ENCODE assay signal across 1 cellular context in genomic region chr5:158921441-158922262, GRCh38.
TF ChIP-seq lines count a peak whose summit lies in the region.

No MANE protein-coding gene starts in this region.

TF ChIP-seq in GM12878, 131 proteins besides CTCF, POLR2A, EP300 and RAD21 (continued from another document and continues in another):
- TF ChIP-seq JUND (IDR thresholded peaks at IDR 0.05; ENCODE audit: low read depth, low read length) (peak; percentile 80; the same call in 1 of the 2 replicates), ZNF274 (IDR thresholded peaks at IDR 0.05; ENCODE audit: insufficient read depth, insufficient read length) (no peak), NFIC (IDR thresholded peaks at IDR 0.05; ENCODE audit: low read depth, low read length) (no peak), SIN3A (IDR thresholded peaks at IDR 0.05; ENCODE audit: low read depth, low read length) (no peak), PAX5 (IDR thresholded peaks at IDR 0.05; ENCODE audit: borderline replicate concordance, low read depth, low read length) (peak; percentile 38; the same call in 1 of the 2 replicates), RELA (IDR thresholded peaks at IDR 0.05; ENCODE audit: borderline replicate concordance, partially characterized antibody) (peak; percentile 50), ZNF24 (IDR thresholded peaks at IDR 0.05) (peak; percentile 71), SUZ12 (IDR thresholded peaks at IDR 0.05; ENCODE audit: unreplicated experiment) (no peak), MYC (IDR thresholded peaks at IDR 0.05; ENCODE audit: insufficient read depth, insufficient read length, insufficient replicate concordance, low read length, severe bottlenecking) (no peak), IKZF1 (conservative IDR thresholded peaks at IDR 0.05) (peak; percentile 92), TAF1 (IDR thresholded peaks at IDR 0.05; ENCODE audit: borderline replicate concordance, low read depth, low read length) (no peak), SREBF2 (IDR thresholded peaks at IDR 0.05; ENCODE audit: low read length) (no peak), GATAD2B (conservative IDR thresholded peaks at IDR 0.05; ENCODE audit: low read depth) (peak; percentile 62), EZH2 (IDR thresholded peaks at IDR 0.05; ENCODE audit: borderline replicate concordance, control insufficient read depth, low read depth, low read length) (no peak), ZZZ3 (IDR thresholded peaks at IDR 0.05; ENCODE audit: control insufficient read depth, insufficient read length, low read depth) (no peak), POLR2AphosphoS2 (IDR thresholded peaks at IDR 0.05; ENCODE audit: low read depth, low read length) (no peak), YY1 (IDR thresholded peaks at IDR 0.05; ENCODE audit: low read depth, low read length) (no peak), CREB1 (IDR thresholded peaks at IDR 0.05; ENCODE audit: low read depth) (no peak), EGR1 (IDR thresholded peaks at IDR 0.05; ENCODE audit: borderline replicate concordance in 1 of 2, low read depth in 2 of 2, low read length in 2 of 2) (no peak), ATF7 (IDR thresholded peaks at IDR 0.05; ENCODE audit: low read depth) (peak; percentile 90), TCF3 (IDR thresholded peaks at IDR 0.05; ENCODE audit: borderline replicate concordance, insufficient read depth, low read depth, low read length) (no peak), WRNIP1 (IDR thresholded peaks at IDR 0.05; ENCODE audit: borderline replicate concordance, low read depth, low read length) (no peak), POLR2AphosphoS5 (IDR thresholded peaks at IDR 0.05; ENCODE audit: low read length) (no peak), GABPA (IDR thresholded peaks at IDR 0.05; ENCODE audit: low read depth) (no peak), SP1 (IDR thresholded peaks at IDR 0.05; ENCODE audit: low read depth, low read length) (no peak), KDM1A (IDR thresholded peaks at IDR 0.05; ENCODE audit: borderline replicate concordance) (no peak), ZSCAN29 (IDR thresholded peaks at IDR 0.05) (no peak; the same call in 1 of the 2 replicates), ZNF217 (IDR thresholded peaks at IDR 0.05) (peak; percentile 14; the same call in 1 of the 2 replicates), E4F1 (IDR thresholded peaks at IDR 0.05; ENCODE audit: borderline replicate concordance, partially characterized antibody) (no peak), STAT1 (conservative IDR thresholded peaks at IDR 0.05) (no peak), ASH2L (IDR thresholded peaks at IDR 0.05; ENCODE audit: borderline replicate concordance, low read depth) (no peak), YBX1 (IDR thresholded peaks at IDR 0.05) (no peak), MAX (IDR thresholded peaks at IDR 0.05; ENCODE audit: low read depth, low read length) (no peak), FOS (IDR thresholded peaks at IDR 0.05; ENCODE audit: borderline replicate concordance, extremely low read depth, insufficient read length) (no peak), CBX3 (IDR thresholded peaks at IDR 0.05; ENCODE audit: borderline replicate concordance, low read depth) (no peak), ATF2 (IDR thresholded peaks at IDR 0.05; ENCODE audit: low read length) (no peak; the same call in 1 of the 2 replicates), MXI1 (IDR thresholded peaks at IDR 0.05; ENCODE audit: low read depth, low read length) (no peak), CHD2 (IDR thresholded peaks at IDR 0.05; ENCODE audit: borderline replicate concordance, low read depth, low read length) (peak; percentile 56; the same call in 1 of the 2 replicates), NRF1 (conservative IDR thresholded peaks at IDR 0.05; ENCODE audit: low read depth, low read length) (no peak), ELK1 (IDR thresholded peaks at IDR 0.05; ENCODE audit: low read depth, low read length) (no peak), RBBP5 (conservative IDR thresholded peaks at IDR 0.05) (no peak), ESRRA (IDR thresholded peaks at IDR 0.05; ENCODE audit: low read length) (peak; percentile 80; the same call in 1 of the 2 replicates), ZBTB11 (CRISPR knock-in tag; IDR thresholded peaks at IDR 0.05) (no peak), PML (IDR thresholded peaks at IDR 0.05; ENCODE audit: low read length) (no peak), ZNF622 (IDR thresholded peaks at IDR 0.05) (no peak), BHLHE40 (IDR thresholded peaks at IDR 0.05; ENCODE audit: borderline replicate concordance in 1 of 2, low read depth in 2 of 2, low read length in 1 of 2) (peak; percentile 73 to 86), CBX5 (IDR thresholded peaks at IDR 0.05; ENCODE audit: low read depth) (no peak), MYB (IDR thresholded peaks at IDR 0.05; ENCODE audit: borderline replicate concordance, low read depth, low read length) (peak; percentile 36; the same call in 1 of the 2 replicates), ETV6 (conservative IDR thresholded peaks at IDR 0.05 in 1 of 2, IDR thresholded peaks at IDR 0.05 in 1 of 2; ENCODE audit: borderline replicate concordance in 1 of 2, low read depth in 1 of 2) (no peak), SUPT20H (IDR thresholded peaks at IDR 0.05; ENCODE audit: borderline replicate concordance, control insufficient read depth, low read depth, low read length) (no peak), ZBED1 (IDR thresholded peaks at IDR 0.05; ENCODE audit: borderline replicate concordance) (no peak), BACH1 (IDR thresholded peaks at IDR 0.05; ENCODE audit: borderline replicate concordance) (peak; percentile 91; the same call in 1 of the 2 replicates), NBN (IDR thresholded peaks at IDR 0.05) (peak; percentile 77)
- TF ChIP-seq, protein P1, sequence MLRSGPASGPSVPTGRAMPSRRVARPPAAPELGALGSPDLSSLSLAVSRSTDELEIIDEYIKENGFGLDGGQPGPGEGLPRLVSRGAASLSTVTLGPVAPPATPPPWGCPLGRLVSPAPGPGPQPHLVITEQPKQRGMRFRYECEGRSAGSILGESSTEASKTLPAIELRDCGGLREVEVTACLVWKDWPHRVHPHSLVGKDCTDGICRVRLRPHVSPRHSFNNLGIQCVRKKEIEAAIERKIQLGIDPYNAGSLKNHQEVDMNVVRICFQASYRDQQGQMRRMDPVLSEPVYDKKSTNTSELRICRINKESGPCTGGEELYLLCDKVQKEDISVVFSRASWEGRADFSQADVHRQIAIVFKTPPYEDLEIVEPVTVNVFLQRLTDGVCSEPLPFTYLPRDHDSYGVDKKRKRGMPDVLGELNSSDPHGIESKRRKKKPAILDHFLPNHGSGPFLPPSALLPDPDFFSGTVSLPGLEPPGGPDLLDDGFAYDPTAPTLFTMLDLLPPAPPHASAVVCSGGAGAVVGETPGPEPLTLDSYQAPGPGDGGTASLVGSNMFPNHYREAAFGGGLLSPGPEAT (IDR thresholded peaks at IDR 0.05; ENCODE audit: low read depth), result peak; percentile 57; the same call in 1 of the 2 replicates
- TF ChIP-seq, protein P2, sequence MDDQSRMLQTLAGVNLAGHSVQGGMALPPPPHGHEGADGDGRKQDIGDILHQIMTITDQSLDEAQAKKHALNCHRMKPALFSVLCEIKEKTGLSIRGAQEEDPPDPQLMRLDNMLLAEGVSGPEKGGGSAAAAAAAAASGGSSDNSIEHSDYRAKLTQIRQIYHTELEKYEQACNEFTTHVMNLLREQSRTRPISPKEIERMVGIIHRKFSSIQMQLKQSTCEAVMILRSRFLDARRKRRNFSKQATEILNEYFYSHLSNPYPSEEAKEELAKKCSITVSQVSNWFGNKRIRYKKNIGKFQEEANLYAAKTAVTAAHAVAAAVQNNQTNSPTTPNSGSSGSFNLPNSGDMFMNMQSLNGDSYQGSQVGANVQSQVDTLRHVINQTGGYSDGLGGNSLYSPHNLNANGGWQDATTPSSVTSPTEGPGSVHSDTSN (IDR thresholded peaks at IDR 0.05; ENCODE audit: insufficient replicate concordance, low read depth, low read length), result no peak
- TF ChIP-seq, protein P3, sequence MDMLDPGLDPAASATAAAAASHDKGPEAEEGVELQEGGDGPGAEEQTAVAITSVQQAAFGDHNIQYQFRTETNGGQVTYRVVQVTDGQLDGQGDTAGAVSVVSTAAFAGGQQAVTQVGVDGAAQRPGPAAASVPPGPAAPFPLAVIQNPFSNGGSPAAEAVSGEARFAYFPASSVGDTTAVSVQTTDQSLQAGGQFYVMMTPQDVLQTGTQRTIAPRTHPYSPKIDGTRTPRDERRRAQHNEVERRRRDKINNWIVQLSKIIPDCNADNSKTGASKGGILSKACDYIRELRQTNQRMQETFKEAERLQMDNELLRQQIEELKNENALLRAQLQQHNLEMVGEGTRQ (IDR thresholded peaks at IDR 0.05; ENCODE audit: borderline replicate concordance, low read depth, low read length), result no peak; the same call in 1 of the 2 replicates
- TF ChIP-seq, protein P4, sequence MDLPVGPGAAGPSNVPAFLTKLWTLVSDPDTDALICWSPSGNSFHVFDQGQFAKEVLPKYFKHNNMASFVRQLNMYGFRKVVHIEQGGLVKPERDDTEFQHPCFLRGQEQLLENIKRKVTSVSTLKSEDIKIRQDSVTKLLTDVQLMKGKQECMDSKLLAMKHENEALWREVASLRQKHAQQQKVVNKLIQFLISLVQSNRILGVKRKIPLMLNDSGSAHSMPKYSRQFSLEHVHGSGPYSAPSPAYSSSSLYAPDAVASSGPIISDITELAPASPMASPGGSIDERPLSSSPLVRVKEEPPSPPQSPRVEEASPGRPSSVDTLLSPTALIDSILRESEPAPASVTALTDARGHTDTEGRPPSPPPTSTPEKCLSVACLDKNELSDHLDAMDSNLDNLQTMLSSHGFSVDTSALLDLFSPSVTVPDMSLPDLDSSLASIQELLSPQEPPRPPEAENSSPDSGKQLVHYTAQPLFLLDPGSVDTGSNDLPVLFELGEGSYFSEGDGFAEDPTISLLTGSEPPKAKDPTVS (IDR thresholded peaks at IDR 0.05; ENCODE audit: low read depth, low read length), result no peak
- TF ChIP-seq, protein P5, sequence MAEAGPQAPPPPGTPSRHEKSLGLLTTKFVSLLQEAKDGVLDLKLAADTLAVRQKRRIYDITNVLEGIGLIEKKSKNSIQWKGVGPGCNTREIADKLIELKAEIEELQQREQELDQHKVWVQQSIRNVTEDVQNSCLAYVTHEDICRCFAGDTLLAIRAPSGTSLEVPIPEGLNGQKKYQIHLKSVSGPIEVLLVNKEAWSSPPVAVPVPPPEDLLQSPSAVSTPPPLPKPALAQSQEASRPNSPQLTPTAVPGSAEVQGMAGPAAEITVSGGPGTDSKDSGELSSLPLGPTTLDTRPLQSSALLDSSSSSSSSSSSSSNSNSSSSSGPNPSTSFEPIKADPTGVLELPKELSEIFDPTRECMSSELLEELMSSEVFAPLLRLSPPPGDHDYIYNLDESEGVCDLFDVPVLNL (IDR thresholded peaks at IDR 0.05; ENCODE audit: low read depth, low read length), result no peak
